ENCODE assay signal across 7 cellular contexts in the genomic region with DNA sequence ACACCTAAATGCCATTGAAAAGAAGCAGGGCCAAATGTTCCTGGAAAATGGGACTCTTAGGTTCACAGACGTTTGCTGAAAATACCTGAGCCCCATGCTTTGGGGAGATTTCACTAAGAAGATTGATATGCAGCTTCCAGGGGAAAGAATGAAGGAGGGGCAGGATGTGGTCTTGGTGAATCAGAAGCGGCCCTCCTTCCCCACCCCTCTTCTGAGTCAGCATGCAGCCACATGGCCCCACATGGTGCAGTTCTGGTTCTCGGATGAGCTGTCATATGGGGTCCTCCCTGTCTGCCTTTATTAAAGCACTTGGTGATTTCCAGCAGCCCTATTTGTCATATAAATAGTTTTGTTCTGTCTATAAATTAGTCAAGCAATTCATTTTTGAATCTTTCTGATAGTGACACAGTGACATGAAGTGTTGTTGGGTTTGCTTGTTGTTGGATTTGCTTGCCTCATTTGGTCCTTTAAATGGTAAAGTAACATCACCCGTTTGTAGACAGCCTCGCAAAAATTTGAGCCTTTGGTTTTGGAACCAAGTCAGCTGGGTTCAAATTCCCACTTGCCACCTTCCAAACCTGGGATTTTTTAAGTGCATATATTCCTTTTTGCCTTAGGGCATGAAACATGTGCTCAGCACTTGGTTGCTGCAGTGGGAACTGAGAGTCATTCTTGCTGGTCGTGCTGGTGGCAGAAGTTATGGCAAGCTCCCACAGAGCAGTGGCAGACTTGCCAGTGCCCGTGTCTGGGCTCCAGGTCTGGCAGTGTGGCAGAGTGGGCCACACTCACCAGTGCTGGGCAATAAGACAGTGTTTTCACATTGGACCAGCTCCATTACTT.
DNase-seq lines count a peak whose midpoint lies in the region; ATAC-seq and TF ChIP-seq lines count a peak whose summit lies in the region.

No MANE protein-coding gene starts in this region.

- TF ChIP-seq CTCF in mucosa of descending colon (IDR thresholded peaks at IDR 0.05) = no peak

- intact Hi-C loops in mucosa of descending colon (cut with DNase I, micrococcal nuclease) = no loop called here

- H3K9me3 ChIP-seq in SJSA1 (replicated peaks) (no peaks in the 10 kb centered on the region), mucosa of descending colon (no peaks in the 10 kb centered on the region)

- peaks cover 3% of the 10 kb centered on the region for H3K36me3 Mint-ChIP-seq in activated naive CD4-positive, alpha-beta T cell treated with anti-CD3 and anti-CD28 coated beads, Interleukin-2, amount 10 ng/mL, durations not matched to agents 7 days and 5 days

- H3K4me1 ChIP-seq in SJSA1 (replicated peaks) = peaks cover 32% of the 10 kb centered on the region
- H3K4me1 ChIP-seq in mucosa of descending colon (ENCODE audit: low read depth) = no peaks in the 10 kb centered on the region

- CTCF ChIA-PET in activated naive CD4-positive, alpha-beta T cell treated with anti-CD3 and anti-CD28 coated beads, Interleukin-2, amount 10 ng/mL, durations not matched to agents 7 days and 5 days (lab: Charles Lee) = no interaction called here

- DNase-seq in SJSA1 (ENCODE audit: low read depth in 1 of 2, low spot score in 2 of 2) = peak; percentile 96 to 97
- DNase-seq in activated naive CD4-positive, alpha-beta T cell treated with anti-CD3 and anti-CD28 coated beads, Interleukin-2, amount 10 ng/mL, durations not matched to agents 7 days and 5 days = peak; percentile 84
- DNase-seq in mucosa of descending colon = peak in 2 of 3 donors; percentile 30 to 44
- no peak for DNase-seq in NCI-H2196 treated with DMSO at 0.1 percent for 48 hours (lab: John Stamatoyannopoulos, UW; ENCODE audit: unreplicated experiment)
- DNase-seq in substantia nigra (lab: John Stamatoyannopoulos, UW) = no peak

- H3K27me3 Mint-ChIP-seq in activated naive CD4-positive, alpha-beta T cell treated with anti-CD3 and anti-CD28 coated beads, Interleukin-2, amount 10 ng/mL, durations not matched to agents 7 days and 5 days = no peaks in the 10 kb centered on the region

- peak overlapping the region; percentile 81 for H3K27ac Mint-ChIP-seq in activated naive CD4-positive, alpha-beta T cell treated with anti-CD3 and anti-CD28 coated beads, Interleukin-2, amount 10 ng/mL, durations not matched to agents 7 days and 5 days

- no peak overlapping the region for H3K4me3 Mint-ChIP-seq in activated naive CD4-positive, alpha-beta T cell treated with anti-CD3 and anti-CD28 coated beads, Interleukin-2, amount 10 ng/mL, durations not matched to agents 7 days and 5 days

- H3K9me3 Mint-ChIP-seq in activated naive CD4-positive, alpha-beta T cell treated with anti-CD3 and anti-CD28 coated beads, Interleukin-2, amount 10 ng/mL, durations not matched to agents 7 days and 5 days = peaks cover 8% of the 10 kb centered on the region

- H3K27ac ChIP-seq in SJSA1 = peak overlapping the region; percentile 95
- no peak overlapping the region for H3K27ac ChIP-seq in substantia nigra (ENCODE audit: low read depth, low read length, poor library complexity, severe bottlenecking)

- H3K27me3 ChIP-seq in SJSA1 (replicated peaks) = no peaks in the 10 kb centered on the region

- H3K4me1 Mint-ChIP-seq in activated naive CD4-positive, alpha-beta T cell treated with anti-CD3 and anti-CD28 coated beads, Interleukin-2, amount 10 ng/mL, durations not matched to agents 7 days and 5 days = peaks cover 23% of the 10 kb centered on the region

- H3K4me3 ChIP-seq in SJSA1 = no peak overlapping the region
- H3K4me3 ChIP-seq in mucosa of descending colon = no peak overlapping the region

- peak; percentile 99 for ATAC-seq in GM19023 (IDR thresholded peaks at IDR 0.05; ENCODE audit: unreplicated experiment)
- peak; percentile 86 for ATAC-seq in HG03060 (IDR thresholded peaks at IDR 0.05; ENCODE audit: low read depth, unreplicated experiment)
- ATAC-seq in mucosa of descending colon = peak; percentile 74

- no peaks in the 10 kb centered on the region for H3K36me3 ChIP-seq in SJSA1
- no peaks in the 10 kb centered on the region for H3K36me3 ChIP-seq in mucosa of descending colon (ENCODE audit: low read depth)

Comparison
In these comparisons a context has a peak if more than half of its experiments do, and no peak if none do; other contexts are left out.
1. DNase-seq: peak in SJSA1 (2 of 2), activated naive CD4-positive, alpha-beta T cell treated with anti-CD3 and anti-CD28 coated beads, Interleukin-2, amount 10 ng/mL, durations not matched to agents 7 days and 5 days (single experiment) and mucosa of descending colon (2 of 3); none in NCI-H2196 treated with DMSO at 0.1 percent for 48 hours (single experiment) and substantia nigra (0 of 49).
2. Peak in every context shown above with its lines, with median percentiles within 50 percentile points of each other: ATAC-seq.